2 cellular contexts compared by ENCODE assay signal in genomic region chr10:71020061-71020460, GRCh38.
DNase-seq lines count a peak whose midpoint lies in the region; TF ChIP-seq lines count a peak whose summit lies in the region.
"Not testable (repeated sequence)": the region's sequence is repeated elsewhere in the genome, so short reads cannot be mapped to it uniquely, and the experiment has no call there.

No MANE protein-coding gene starts in this region.

- not testable (repeated sequence) for TF ChIP-seq CTCF in HEK293 (tag by site-specific recombination; IDR thresholded peaks at IDR 0.05)

- H3K4me3 ChIP-seq in HEK293 (ENCODE audit: low read depth, low read length), result not testable (repeated sequence)

- H3K9me3 ChIP-seq in HEK293 (ENCODE audit: control insufficient read depth, insufficient read depth, low read depth, low read length), result not testable (repeated sequence)

- not testable (repeated sequence) for H3K4me1 ChIP-seq in HEK293 (ENCODE audit: control insufficient read depth, insufficient read depth, low read length)

- not testable (repeated sequence) for H3K27ac ChIP-seq in HEK293 (ENCODE audit: extremely low read depth, low read depth, low read length)

- H3K36me3 ChIP-seq in HEK293 (ENCODE audit: control insufficient read depth in 2 of 2, insufficient read depth in 1 of 2, low read length in 2 of 2), result not testable (repeated sequence)

- POLR2A ChIA-PET in HEK293 (lab: Yijun Ruan, JAX), result not testable (repeated sequence)

- CTCF ChIA-PET in HEK293 (lab: Yijun Ruan, JAX), result not testable (repeated sequence)

- peak; percentile 29 for DNase-seq in NCI-H82 (lab: John Stamatoyannopoulos, UW)

TF ChIP-seq in HEK293, 187 proteins besides CTCF, POLR2A, EP300 and RAD21:
- peak; percentile 91 for TF ChIP-seq ZNF157 (tag by site-specific recombination; IDR thresholded peaks at IDR 0.05)
